Comparison of ENCODE assay signal across 1 cellular context in the genomic region with DNA sequence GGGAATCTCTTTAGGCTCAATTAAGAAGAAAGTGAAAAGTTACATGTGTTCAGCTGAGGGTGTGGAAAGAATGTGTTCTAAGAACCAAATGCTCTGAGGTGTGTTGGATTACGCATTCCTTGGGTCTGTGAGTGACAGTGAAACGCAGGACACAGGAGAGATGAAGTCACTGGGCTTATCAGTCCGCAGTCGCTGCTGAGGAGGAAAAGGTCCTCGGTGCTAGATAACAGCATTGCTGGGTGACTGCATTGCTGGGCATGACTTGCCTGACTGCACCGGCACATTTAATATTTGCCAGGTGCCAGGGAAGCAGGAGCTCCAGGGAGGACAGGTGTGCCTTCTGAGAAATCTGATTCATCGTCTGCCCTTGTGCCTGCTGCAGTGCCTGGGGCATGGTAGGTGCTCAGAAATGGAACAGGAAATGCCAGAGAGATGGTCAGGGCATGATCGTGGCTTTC.
TF ChIP-seq lines count a peak whose summit lies in the region.

No MANE protein-coding gene starts in this region.

TF ChIP-seq in HepG2, 621 proteins besides CTCF, POLR2A, EP300 and RAD21:
- TF ChIP-seq, protein P1, sequence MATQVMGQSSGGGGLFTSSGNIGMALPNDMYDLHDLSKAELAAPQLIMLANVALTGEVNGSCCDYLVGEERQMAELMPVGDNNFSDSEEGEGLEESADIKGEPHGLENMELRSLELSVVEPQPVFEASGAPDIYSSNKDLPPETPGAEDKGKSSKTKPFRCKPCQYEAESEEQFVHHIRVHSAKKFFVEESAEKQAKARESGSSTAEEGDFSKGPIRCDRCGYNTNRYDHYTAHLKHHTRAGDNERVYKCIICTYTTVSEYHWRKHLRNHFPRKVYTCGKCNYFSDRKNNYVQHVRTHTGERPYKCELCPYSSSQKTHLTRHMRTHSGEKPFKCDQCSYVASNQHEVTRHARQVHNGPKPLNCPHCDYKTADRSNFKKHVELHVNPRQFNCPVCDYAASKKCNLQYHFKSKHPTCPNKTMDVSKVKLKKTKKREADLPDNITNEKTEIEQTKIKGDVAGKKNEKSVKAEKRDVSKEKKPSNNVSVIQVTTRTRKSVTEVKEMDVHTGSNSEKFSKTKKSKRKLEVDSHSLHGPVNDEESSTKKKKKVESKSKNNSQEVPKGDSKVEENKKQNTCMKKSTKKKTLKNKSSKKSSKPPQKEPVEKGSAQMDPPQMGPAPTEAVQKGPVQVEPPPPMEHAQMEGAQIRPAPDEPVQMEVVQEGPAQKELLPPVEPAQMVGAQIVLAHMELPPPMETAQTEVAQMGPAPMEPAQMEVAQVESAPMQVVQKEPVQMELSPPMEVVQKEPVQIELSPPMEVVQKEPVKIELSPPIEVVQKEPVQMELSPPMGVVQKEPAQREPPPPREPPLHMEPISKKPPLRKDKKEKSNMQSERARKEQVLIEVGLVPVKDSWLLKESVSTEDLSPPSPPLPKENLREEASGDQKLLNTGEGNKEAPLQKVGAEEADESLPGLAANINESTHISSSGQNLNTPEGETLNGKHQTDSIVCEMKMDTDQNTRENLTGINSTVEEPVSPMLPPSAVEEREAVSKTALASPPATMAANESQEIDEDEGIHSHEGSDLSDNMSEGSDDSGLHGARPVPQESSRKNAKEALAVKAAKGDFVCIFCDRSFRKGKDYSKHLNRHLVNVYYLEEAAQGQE (IDR thresholded peaks at IDR 0.05; ENCODE audit: borderline replicate concordance in 1 of 2, low read depth in 1 of 2, low read length in 2 of 2): no peak
- TF ChIP-seq, protein P2, sequence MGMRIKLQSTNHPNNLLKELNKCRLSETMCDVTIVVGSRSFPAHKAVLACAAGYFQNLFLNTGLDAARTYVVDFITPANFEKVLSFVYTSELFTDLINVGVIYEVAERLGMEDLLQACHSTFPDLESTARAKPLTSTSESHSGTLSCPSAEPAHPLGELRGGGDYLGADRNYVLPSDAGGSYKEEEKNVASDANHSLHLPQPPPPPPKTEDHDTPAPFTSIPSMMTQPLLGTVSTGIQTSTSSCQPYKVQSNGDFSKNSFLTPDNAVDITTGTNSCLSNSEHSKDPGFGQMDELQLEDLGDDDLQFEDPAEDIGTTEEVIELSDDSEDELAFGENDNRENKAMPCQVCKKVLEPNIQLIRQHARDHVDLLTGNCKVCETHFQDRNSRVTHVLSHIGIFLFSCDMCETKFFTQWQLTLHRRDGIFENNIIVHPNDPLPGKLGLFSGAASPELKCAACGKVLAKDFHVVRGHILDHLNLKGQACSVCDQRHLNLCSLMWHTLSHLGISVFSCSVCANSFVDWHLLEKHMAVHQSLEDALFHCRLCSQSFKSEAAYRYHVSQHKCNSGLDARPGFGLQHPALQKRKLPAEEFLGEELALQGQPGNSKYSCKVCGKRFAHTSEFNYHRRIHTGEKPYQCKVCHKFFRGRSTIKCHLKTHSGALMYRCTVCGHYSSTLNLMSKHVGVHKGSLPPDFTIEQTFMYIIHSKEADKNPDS (CRISPR knock-in tag; IDR thresholded peaks at IDR 0.05): no peak
TF ChIP-seq in HepG2: peak in this region for 0.
